ENCODE assay signal across 19 cellular contexts in the genomic region with DNA sequence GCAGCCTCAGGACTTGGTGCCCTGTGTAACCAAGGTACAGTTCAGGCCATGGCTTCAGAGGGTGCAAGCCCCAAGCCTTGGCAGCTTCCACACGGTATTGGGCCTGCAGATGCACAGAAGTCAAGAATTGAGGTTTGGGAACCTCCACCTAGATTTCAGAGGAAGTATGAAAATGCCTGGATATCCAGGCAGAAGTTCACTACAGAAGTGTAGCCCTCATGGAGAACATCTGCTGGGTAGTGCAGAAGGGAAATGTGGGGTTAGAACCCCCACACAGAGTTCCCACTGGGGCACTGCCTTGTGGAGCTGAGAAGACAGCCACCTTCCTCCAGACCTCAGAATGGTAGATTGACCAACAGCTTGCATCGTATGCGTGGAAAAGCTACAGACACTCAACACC.
DNase-seq lines count a peak whose midpoint lies in the region; ATAC-seq and TF ChIP-seq lines count a peak whose summit lies in the region.
"Had no signal": no experiment of that assay in that cellular context is flagged by ENCODE, and none has a peak within 500 bp of the region (broad histone marks: within the 10 kb centered on the region; RNA-seq: fewer than 3 reads in every experiment).

No MANE protein-coding gene starts in this region.

- no peaks in the 10 kb centered on the region for H3K27me3 ChIP-seq in DND-41 (ENCODE audit: insufficient read depth, low read length, poor library complexity)
- H3K27me3 ChIP-seq: BLaER1 treated with 17β-estradiol and CSF1 and Interleukin-3, amounts not matched to agents 10 nM and 100 nM had no signal

- DNase-seq in DMS 273 (lab: John Stamatoyannopoulos, UW; ENCODE audit: unreplicated experiment): peak; percentile 11
- DNase-seq in DMS 273 treated with DMSO at 0.1 percent for 48 hours (lab: John Stamatoyannopoulos, UW): no peak
- peak; percentile 4 for DNase-seq in DND-41
- peak; percentile 42 for DNase-seq in OCI-M1 (lab: John Stamatoyannopoulos, UW)
- DNase-seq in stimulated activated CD4-positive, alpha-beta T cell treated with anti-CD3 and anti-CD28 coated beads, Interleukin-4, amount 100 ng/mL, for 4 hours: no peak
- DNase-seq in DMS79 treated with DMSO at 0.1 percent for 48 hours (lab: John Stamatoyannopoulos, UW): no peak
- DNase-seq: Calu3; CD8-positive, alpha-beta T cell; HCEC 1CT; HFFc6; IMR-90; Karpas-422; KBM-7 had no signal

- H3K9me3 ChIP-seq in DND-41 (ENCODE audit: insufficient read depth, low read length, severe bottlenecking): peaks cover 21% of the 10 kb centered on the region

- peaks cover 15% of the 10 kb centered on the region for H3K4me1 ChIP-seq in DND-41 (ENCODE audit: insufficient read depth, low read length)

- H3K79me2 ChIP-seq in DND-41 (ENCODE audit: insufficient read depth, low read length): peaks cover 16% of the 10 kb centered on the region

- TF ChIP-seq CTCF in DND-41 (IDR thresholded peaks at IDR 0.05; ENCODE audit: borderline replicate concordance, extremely low read depth, low read length, poor library complexity, severe bottlenecking): no peak

- no peak overlapping the region for H3K9ac ChIP-seq in DND-41 (ENCODE audit: low read depth, low read length)
- H3K9ac ChIP-seq: BLaER1 treated with 17β-estradiol and CSF1 and Interleukin-3, amounts not matched to agents 10 nM and 100 nM had no signal

- H2AFZ ChIP-seq in DND-41 (ENCODE audit: low read depth, low read length): no peak overlapping the region
- H2AFZ ChIP-seq: GM23338 had no signal

- ATAC-seq in DND-41 (ENCODE audit: insufficient read depth, low read depth) (no peak), GM19324 (IDR thresholded peaks at IDR 0.05; ENCODE audit: low FRiP score, unreplicated experiment) (no peak)
- ATAC-seq: A549; CD8-positive, alpha-beta T cell; GM23338 had no signal

- no peak overlapping the region for H3K27ac ChIP-seq in DND-41 (ENCODE audit: low read length)
- H3K27ac ChIP-seq: 22Rv1; A549; BLaER1 treated with 17β-estradiol and CSF1 and Interleukin-3, amounts not matched to agents 10 nM and 100 nM; HL-60 had no signal

- no peak overlapping the region for H3K4me3 ChIP-seq in DND-41 (ENCODE audit: low read depth in 1 of 2, low read length in 2 of 2)
- H3K4me3 ChIP-seq: A549; BLaER1 treated with 17β-estradiol and CSF1 and Interleukin-3, amounts not matched to agents 10 nM and 100 nM; GM23338 had no signal

- H4K20me1 ChIP-seq in DND-41 (ENCODE audit: insufficient read depth, low read length): no peaks in the 10 kb centered on the region; the same call in 1 of the 2 replicates

- no peak overlapping the region for H3K4me2 ChIP-seq in DND-41 (ENCODE audit: insufficient read depth, low read length)
- H3K4me2 ChIP-seq: A549; BLaER1 treated with 17β-estradiol and CSF1 and Interleukin-3, amounts not matched to agents 10 nM and 100 nM; GM23338 had no signal

- no peaks in the 10 kb centered on the region; the same call in 1 of the 2 replicates for H3K36me3 ChIP-seq in DND-41 (ENCODE audit: insufficient read depth, low read length)

Comparison
In these comparisons a context has a peak if more than half of its experiments do, and no peak if none do; other contexts are left out.
1. DNase-seq: peak in DMS 273 (single experiment), DND-41 (single experiment) and OCI-M1 (single experiment); none in DMS 273 treated with DMSO at 0.1 percent for 48 hours (single experiment), stimulated activated CD4-positive, alpha-beta T cell treated with anti-CD3 and anti-CD28 coated beads, Interleukin-4, amount 100 ng/mL, for 4 hours (0 of 2) and DMS79 treated with DMSO at 0.1 percent for 48 hours (single experiment).